ENCODE assay signal across 23 cellular contexts in genomic region chr7:128662091-128662490, GRCh38. TPM values are rescaled to one million over a fixed set of nuclear protein-coding genes. Genes with fewer than 3 reads are reported as not detected.
DNase-seq lines count a peak whose midpoint lies in the region; ATAC-seq, FAIRE-seq and TF ChIP-seq lines count a peak whose summit lies in the region.
"Had no signal": no experiment of that assay in that cellular context is flagged by ENCODE, and none has a peak within 500 bp of the region (broad histone marks: within the 10 kb centered on the region; RNA-seq: fewer than 3 reads in every experiment).

No MANE protein-coding gene starts in this region.

- peak overlapping the region; percentile 49 for H3K4me3 Mint-ChIP-seq in endothelial cell (ENCODE audit: unreplicated experiment)
- H3K4me3 Mint-ChIP-seq: B cell; CD4-positive, alpha-beta T cell; CD8-positive, alpha-beta T cell had no signal

- TF ChIP-seq POLR2A in HepG2 (IDR thresholded peaks at IDR 0.05; ENCODE audit: insufficient read depth in 1 of 2, low read depth in 2 of 2, low read length in 2 of 2) (no peak), right lobe of liver (IDR thresholded peaks at IDR 0.05) (no peak)

- CTCF ChIA-PET in HepG2 (lab: Yijun Ruan, JAX; ENCODE audit: low intra/inter-chr PET ratio, low total read pairs) = no interaction called here
- CTCF ChIA-PET in Panc1 (lab: Charles Lee) = no interaction called here

- H4K20me1 ChIP-seq in HepG2 (ENCODE audit: insufficient read depth, low read length) = no peaks in the 10 kb centered on the region
- H4K20me1 ChIP-seq: BLaER1 treated with 17β-estradiol and CSF1 and Interleukin-3, amounts not matched to agents 10 nM and 100 nM had no signal

- no peak for FAIRE-seq in HepG2 (lab: Jason Lieb, UNC)
- FAIRE-seq: A549, D721Med, G401.6, GM12891, GM19239 had no signal

- intact Hi-C loops in HepG2 (cut with micrococcal nuclease; ENCODE audit: unreplicated experiment) = no loop called here
- intact Hi-C loops in right lobe of liver (cut with DNase I) = no loop called here
- intact Hi-C loops in Panc1 (cut with micrococcal nuclease; ENCODE audit: unreplicated experiment) = loop anchor here (10.0 kb wide), 1 partner anchor 223 kb away; no protein-coding TSS in a partner anchor
- intact Hi-C loops in Right ventricle myocardium inferior (cut with DNase I) = no loop called here

- POLR2A ChIA-PET in HepG2 (lab: Yijun Ruan, JAX) (no interaction called here), Panc1 (lab: Charles Lee) (no interaction called here)

- H3K27ac ChIP-seq in HepG2 (ENCODE audit: extremely low read length, insufficient read depth, low read length) = no peak overlapping the region
- no peak overlapping the region for H3K27ac ChIP-seq in right lobe of liver
- no peak overlapping the region for H3K27ac ChIP-seq in Panc1 (ENCODE audit: low read length)
- H3K27ac ChIP-seq: 22Rv1; A549; BLaER1 treated with 17β-estradiol and CSF1 and Interleukin-3, amounts not matched to agents 10 nM and 100 nM; C4-2B had no signal

- H3K4me1 ChIP-seq in HepG2 (ENCODE audit: insufficient read depth, low read length) (no peaks in the 10 kb centered on the region), right lobe of liver (no peaks in the 10 kb centered on the region), Panc1 (ENCODE audit: control insufficient read depth, insufficient read depth, low read length) (no peaks in the 10 kb centered on the region)
- H3K4me1 ChIP-seq: A549; BLaER1 treated with 17β-estradiol and CSF1 and Interleukin-3, amounts not matched to agents 10 nM and 100 nM; Caco-2 had no signal

- H3K36me3 ChIP-seq in HepG2 (replicated peaks in 1 of 2; ENCODE audit: control insufficient read depth in 1 of 2, insufficient read depth in 2 of 2, low read length in 2 of 2) = no peaks in the 10 kb centered on the region
- H3K36me3 ChIP-seq in right lobe of liver = no peaks in the 10 kb centered on the region
- H3K36me3 ChIP-seq in Panc1 (ENCODE audit: control insufficient read depth, insufficient read depth, low read length) = no peaks in the 10 kb centered on the region

- no peak overlapping the region for H3K4me3 ChIP-seq in HepG2 (replicated peaks in 1 of 3; ENCODE audit: insufficient read depth in 1 of 3, low read depth in 2 of 3, low read length in 3 of 3)
- H3K4me3 ChIP-seq in right lobe of liver = no peak overlapping the region
- H3K4me3 ChIP-seq in Panc1 (ENCODE audit: low read depth in 2 of 2, low read length in 2 of 2) = no peak overlapping the region
- H3K4me3 ChIP-seq: A549 had no signal

- no peak overlapping the region for H3K27ac Mint-ChIP-seq in endothelial cell (ENCODE audit: unreplicated experiment)
- H3K27ac Mint-ChIP-seq: B cell; CD4-positive, alpha-beta T cell; CD8-positive, alpha-beta T cell had no signal

- BruUV-seq in HepG2 (replicated peaks; lab: Mats Ljungman, UMichigan) (no TSS peak), Panc1 (replicated peaks; lab: Mats Ljungman, UMichigan) (TSS peak; percentile 21)

- in situ Hi-C loops in HepG2 (cut with HindIII; ENCODE audit: extremely low pct_ligation_motif_present, low pct_unique_long_range_greater_than_20kb) (no loop called here), Panc1 (cut with HindIII; ENCODE audit: low pct_unique_long_range_greater_than_20kb, low sequenced_read_pairs) (no loop called here)

- H3K79me2 ChIP-seq in HepG2 (ENCODE audit: insufficient read depth, low read length) = no peaks in the 10 kb centered on the region

- 90% methylated on average over 3 of the region's 3 CpGs for WGBS in HepG2 (ENCODE audit: low lambda C conversion rate)
- 100% methylated on average over 2 of the region's 3 CpGs for WGBS in right lobe of liver (ENCODE audit: insufficient coverage, low coverage, low lambda C conversion rate, missing lambda C conversion rate)

- H3K9me3 Mint-ChIP-seq in endothelial cell (ENCODE audit: unreplicated experiment) = peaks cover 5% of the 10 kb centered on the region
- H3K9me3 Mint-ChIP-seq: CD4-positive, alpha-beta T cell had no signal

- TF ChIP-seq RAD21 in HepG2 (CRISPR knock-in tag; IDR thresholded peaks at IDR 0.05) = no peak

- H2AFZ ChIP-seq in HepG2 (ENCODE audit: low read length) = no peak overlapping the region

- no peak overlapping the region for H3K4me2 ChIP-seq in HepG2 (ENCODE audit: low read depth, low read length)
- H3K4me2 ChIP-seq: A549; BLaER1 treated with 17β-estradiol and CSF1 and Interleukin-3, amounts not matched to agents 10 nM and 100 nM had no signal

- peaks cover 13% of the 10 kb centered on the region for H3K27me3 Mint-ChIP-seq in endothelial cell (ENCODE audit: unreplicated experiment)
- H3K27me3 Mint-ChIP-seq: B cell; CD4-positive, alpha-beta T cell had no signal

- DNase-seq in HepG2 (ENCODE audit: low spot score) (no peak), right lobe of liver (no peak), Panc1 (ENCODE audit: low read depth, low spot score) (no peak), endothelial cell (ENCODE audit: low spot score) (no peak), Right ventricle myocardium inferior (ENCODE audit: missing footprints) (no peak)
- no peak for DNase-seq in activated CD8-positive, alpha-beta memory T cell treated with anti-CD3 and anti-CD28 coated beads, Interleukin-2, amount 50 U/mL, for 48 hours
- DNase-seq: AML-193; Caco-2; Calu3; CD4-positive, alpha-beta T cell; CD8-positive, alpha-beta T cell; DMS79 treated with DMSO at 0.1 percent for 48 hours; GF-D8 had no signal

- TF ChIP-seq CTCF in HepG2 (CRISPR knock-in tag; IDR thresholded peaks at IDR 0.05) = no peak
- no peak for TF ChIP-seq CTCF in right lobe of liver (IDR thresholded peaks at IDR 0.05)
- no peak for TF ChIP-seq CTCF in Panc1 (IDR thresholded peaks at IDR 0.05)
- TF ChIP-seq CTCF in endothelial cell (IDR thresholded peaks at IDR 0.05; ENCODE audit: unreplicated experiment) = no peak

- H3K9me3 ChIP-seq in HepG2 (ENCODE audit: low read length) = peaks cover 15% of the 10 kb centered on the region
- H3K9me3 ChIP-seq in right lobe of liver = no peaks in the 10 kb centered on the region
- H3K9me3 ChIP-seq in Panc1 (ENCODE audit: control insufficient read depth, insufficient read depth, low read depth, low read length) = peaks cover 5% of the 10 kb centered on the region; the same call in 1 of the 2 replicates

- no peak for TF ChIP-seq EP300 in HepG2 (IDR thresholded peaks at IDR 0.05; ENCODE audit: low read depth in 2 of 2, low read length in 2 of 2)
- no peak for TF ChIP-seq EP300 in HepG2 (CRISPR knock-in tag; IDR thresholded peaks at IDR 0.05; ENCODE audit: borderline replicate concordance)

- H3K36me3 Mint-ChIP-seq in endothelial cell (ENCODE audit: low read depth, unreplicated experiment) = peaks cover 28% of the 10 kb centered on the region

- no peaks in the 10 kb centered on the region for H3K27me3 ChIP-seq in HepG2 (ENCODE audit: control insufficient read depth in 1 of 2, insufficient read depth in 2 of 2, low read length in 2 of 2)
- H3K27me3 ChIP-seq in right lobe of liver = no peaks in the 10 kb centered on the region
- no peaks in the 10 kb centered on the region for H3K27me3 ChIP-seq in Panc1 (ENCODE audit: control insufficient read depth, insufficient read depth, low read length)
- H3K27me3 ChIP-seq: BLaER1 treated with 17β-estradiol and CSF1 and Interleukin-3, amounts not matched to agents 10 nM and 100 nM had no signal

- ATAC-seq in HepG2 (peak; percentile 42), right lobe of liver (no peak), Panc1 (no peak), Right ventricle myocardium inferior (no peak)
- ATAC-seq: A549; CD8-positive, alpha-beta T cell had no signal

- H3K4me1 Mint-ChIP-seq in endothelial cell (ENCODE audit: unreplicated experiment) = no peaks in the 10 kb centered on the region
- H3K4me1 Mint-ChIP-seq: B cell had no signal

- H3K9ac ChIP-seq in HepG2 (ENCODE audit: insufficient read depth, low read depth, low read length) = no peak overlapping the region
- H3K9ac ChIP-seq: BLaER1 treated with 17β-estradiol and CSF1 and Interleukin-3, amounts not matched to agents 10 nM and 100 nM had no signal

TF ChIP-seq in HepG2, 621 proteins besides CTCF, POLR2A, EP300 and RAD21:
- TF ChIP-seq ZNF781 (CRISPR knock-in tag; IDR thresholded peaks at IDR 0.05; ENCODE audit: borderline replicate concordance, not compliant biosample characterization) (no peak), GTF3A (CRISPR knock-in tag; conservative IDR thresholded peaks at IDR 0.05) (no peak), ZNF160 (CRISPR knock-in tag; IDR thresholded peaks at IDR 0.05) (no peak)

RNA-seq across cellular contexts. Expression of gene GARIN1A, which starts 10.0 kb away (rescaled TPM):
- total RNA-seq in HepG2 (2016; rRNA removed; fragmentation: Illumina TruSeq; extraction: Trizol) (not detected in 2 replicates), right lobe of liver (1 to 10 TPM in 1 of 6 experiments, under 1 TPM in 5; 0.06 to 1.3 (median 0.48) TPM), Panc1 (2021; ENCODE audit: unreplicated experiment) (1.2 TPM), endothelial cell (ENCODE audit: unreplicated experiment) (4.3 TPM), Right ventricle myocardium inferior (1.8 TPM)
- not detected in 2 replicates for total RNA-seq in HepG2 (2016; cell fraction: cytosol; rRNA removed; fragmentation: Illumina TruSeq; extraction: Trizol; ENCODE audit: low read depth)
- total RNA-seq in HepG2 (2016; cell fraction: insoluble cytoplasmic fraction; rRNA removed; fragmentation: Illumina TruSeq; extraction: Trizol) = not detected in 2 replicates
- total RNA-seq in HepG2 (2016; cell fraction: membrane; rRNA removed; fragmentation: Illumina TruSeq; extraction: Trizol) = not detected in 2 replicates
- not detected in 2 replicates for total RNA-seq in HepG2 (2016; cell fraction: nucleus; rRNA removed; fragmentation: Illumina TruSeq; extraction: Trizol)
- 0.09 and 0.12 TPM in 2 replicates for polyA plus RNA-seq in HepG2 (2011; rRNA removed)
- polyA plus RNA-seq in HepG2 (2011; cell fraction: cytosol; rRNA removed) = 0.05 TPM in 1 of 2 replicates, not detected in the other
- 0.21 and 0.40 TPM in 2 replicates for polyA plus RNA-seq in HepG2 (2011; cell fraction: nucleus; rRNA removed)
- polyA plus RNA-seq in HepG2 (2012) = 0.04 TPM in 1 of 2 replicates, not detected in the other
- not detected in 2 replicates for polyA plus RNA-seq in HepG2 (2016; cell fraction: cytosol; fragmentation: Illumina TruSeq; extraction: Trizol; ENCODE audit: low read depth)
- polyA plus RNA-seq in HepG2 (2016; cell fraction: insoluble cytoplasmic fraction; fragmentation: Illumina TruSeq; extraction: Trizol; ENCODE audit: low read depth) = not detected in 2 replicates
- polyA plus RNA-seq in HepG2 (2016; cell fraction: membrane; fragmentation: Illumina TruSeq; extraction: Trizol; ENCODE audit: low read depth) = not detected in 2 replicates
- 0.68 and 0.77 TPM in 2 replicates for polyA plus RNA-seq in HepG2 (2016; cell fraction: nucleus; fragmentation: Illumina TruSeq; extraction: Trizol; ENCODE audit: insufficient read depth, low read depth)
- polyA minus RNA-seq in HepG2 (2011; rRNA and poly(A)+ RNA removed; ENCODE audit: low replicate concordance) = 0.04 and 0.54 TPM in 2 replicates
- not detected in 2 replicates for polyA minus RNA-seq in HepG2 (2011; cell fraction: cytosol; rRNA and poly(A)+ RNA removed)
- 0.25 and 0.26 TPM in 2 replicates for polyA minus RNA-seq in HepG2 (2011; cell fraction: nucleus; rRNA and poly(A)+ RNA removed)
- 1.4 TPM for polyA plus RNA-seq in Panc1 (2012; ENCODE audit: insufficient read length)
- total RNA-seq: A172 had no signal
